Comparison of ENCODE assay signal across 14 cellular contexts in genomic region chr11:9850224-9850895, GRCh38.
"Had no signal": no experiment of that assay in that cellular context is flagged by ENCODE, and none has a peak within 500 bp of the region (broad histone marks: within the 10 kb centered on the region; RNA-seq: fewer than 3 reads in every experiment).

No MANE protein-coding gene starts in this region.

- ATAC-seq: gastroesophageal sphincter; pancreas; stimulated activated naive CD8-positive, alpha-beta T cell treated with anti-CD3 and anti-CD28 coated beads, Interleukin-15, amount 100 ng/mL, for 72 hours had no signal

- FAIRE-seq: pancreas, urothelium cell line had no signal

- H3K4me3 ChIP-seq: breast epithelium, esophagus muscularis mucosa, gastroesophageal sphincter, pancreas, skin epidermis, thoracic aorta had no signal

- H3K9me3 ChIP-seq: breast epithelium, esophagus muscularis mucosa, gastroesophageal sphincter, pancreas, thoracic aorta had no signal

- DNase-seq: activated CD4-positive, alpha-beta T cell treated with anti-CD3 and anti-CD28 coated beads, Interleukin-2, amount 10 ng/mL, durations not matched to agents 7 days and 5 days; activated CD4-positive, CD25-positive, alpha-beta regulatory T cell; activated T-cell treated with anti-CD3 and anti-CD28 coated beads, Interleukin-2, amount 50 U/mL, for 1 hour; aorta; kidney glomerular epithelial cell; pancreas; stimulated activated CD4-positive, alpha-beta T cell treated with anti-CD3 and anti-CD28 coated beads, Interleukin-4, amount 100 ng/mL, for 4 hours; stimulated activated naive CD8-positive, alpha-beta T cell treated with anti-CD3 and anti-CD28 coated beads, Interleukin-15, amount 100 ng/mL, for 72 hours had no signal

- H3K27ac ChIP-seq: breast epithelium, esophagus muscularis mucosa, gastroesophageal sphincter, pancreas, skin epidermis, thoracic aorta had no signal

- H3K27me3 ChIP-seq: breast epithelium, esophagus muscularis mucosa, gastroesophageal sphincter, pancreas had no signal

- H3K4me1 ChIP-seq: breast epithelium, esophagus muscularis mucosa, gastroesophageal sphincter had no signal
